35 cellular contexts compared by ENCODE assay signal in genomic region chr14:90507428-90507827, GRCh38.
"Had no signal": no experiment of that assay in that cellular context is flagged by ENCODE, and none has a peak within 500 bp of the region (broad histone marks: within the 10 kb centered on the region; RNA-seq: fewer than 3 reads in every experiment).

No MANE protein-coding gene starts in this region.

- H3K9me3 ChIP-seq: MG63, Peyer's patch, SJSA1, SK-N-SH had no signal

- H3K36me3 Mint-ChIP-seq: activated CD8-positive, alpha-beta memory T cell treated with anti-CD3 and anti-CD28 coated beads, Interleukin-2, amount 10 ng/mL, durations not matched to agents 7 days and 5 days; activated naive CD8-positive, alpha-beta T cell treated with anti-CD3 and anti-CD28 coated beads for 36 hours had no signal

- ATAC-seq: activated CD8-positive, alpha-beta memory T cell treated with anti-CD3 and anti-CD28 coated beads, Interleukin-2, amount 10 ng/mL, durations not matched to agents 7 days and 5 days; activated T-cell treated with anti-CD3 and anti-CD28 coated beads, Interleukin-2, amount 50 U/mL, for 72 hours; activated T-helper 17 cell treated with anti-CD3 and anti-CD28 coated beads, Interleukin-2, amount 50 U/mL, for 72 hours had no signal

- H3K9ac ChIP-seq: SK-N-SH had no signal

- DNase-seq: activated B cell treated with CpG ODN at 0.5 μM for 24 hours; activated CD4-positive, alpha-beta memory T cell treated with anti-CD3 and anti-CD28 coated beads, Interleukin-2, amount 10 ng/mL, durations not matched to agents 7 days and 5 days; activated CD4-positive, alpha-beta T cell treated with anti-CD3 and anti-CD28 coated beads for 48 hours; activated CD4-positive, CD25-positive, alpha-beta regulatory T cell treated with anti-CD3 and anti-CD28 coated beads, Interleukin-2, amount 50 U/mL, for 72 hours; activated CD8-positive, alpha-beta memory T cell treated with anti-CD3 and anti-CD28 coated beads for 24 hours; activated CD8-positive, alpha-beta memory T cell treated with anti-CD3 and anti-CD28 coated beads, Interleukin-2, amount 10 ng/mL, durations not matched to agents 7 days and 5 days; activated effector memory CD4-positive, alpha-beta T cell treated with anti-CD3 and anti-CD28 coated beads, Interleukin-2, amount 50 U/mL, for 16 hours; activated naive CD4-positive, alpha-beta T cell; activated naive CD8-positive, alpha-beta T cell treated with anti-CD3 and anti-CD28 coated beads for 36 hours; activated T-cell treated with anti-CD3 and anti-CD28 coated beads, Interleukin-2, amount 50 U/mL, for 1 hour; activated T-cell treated with anti-CD3 and anti-CD28 coated beads, Interleukin-2, amount 50 U/mL, for 72 hours; amniotic stem cell; aorta; brain microvascular endothelial cell; central memory CD4-positive, alpha-beta T cell; Kasumi-1; KG1; MG63; NCI-H1048; NCI-H1105 treated with DMSO at 0.1 percent for 48 hours; NCI-H1436; NCI-H1694; NCI-H1930; NCI-H2081 treated with DMSO at 0.1 percent for 48 hours; NCI-H345; NCI-H524 treated with DMSO at 0.1 percent for 48 hours; NK-92 treated with Interleukin-12 subunit alpha and Interleukin-12 subunit beta, amount 100 ng/mL, for 24 hours; Peyer's patch; RPMI8226; SHP77 treated with DMSO at 0.1 percent for 48 hours; SK-N-SH had no signal

- H3K4me1 Mint-ChIP-seq: activated CD4-positive, alpha-beta memory T cell treated with anti-CD3 and anti-CD28 coated beads, Interleukin-2, amount 10 ng/mL, durations not matched to agents 7 days and 5 days; activated CD8-positive, alpha-beta memory T cell treated with anti-CD3 and anti-CD28 coated beads, Interleukin-2, amount 10 ng/mL, durations not matched to agents 7 days and 5 days; activated T-helper 17 cell treated with anti-CD3 and anti-CD28 coated beads, Interleukin-2, amount 50 U/mL, for 72 hours had no signal

- H3K27ac ChIP-seq: brain microvascular endothelial cell, Peyer's patch, SJSA1 had no signal

- H3K9me3 Mint-ChIP-seq: activated B cell treated with CpG ODN at 0.5 μM for 24 hours; activated CD4-positive, alpha-beta memory T cell treated with anti-CD3 and anti-CD28 coated beads, Interleukin-2, amount 10 ng/mL, durations not matched to agents 7 days and 5 days; activated naive CD8-positive, alpha-beta T cell treated with anti-CD3 and anti-CD28 coated beads for 36 hours; activated T-cell treated with anti-CD3 and anti-CD28 coated beads, Interleukin-2, amount 50 U/mL, for 72 hours; activated T-helper 17 cell treated with anti-CD3 and anti-CD28 coated beads, Interleukin-2, amount 50 U/mL, for 72 hours; T-helper 1 cell treated with Interleukin-12 subunit alpha and Interleukin-12 subunit beta and Interleukin-4 antibody, amounts not matched to agents 30 μg/mL and 1 μg/mL, for 36 hours; T-helper 2 cell treated with Interferon-gamma antibody and Interleukin-4, amounts not matched to agents 5 μg/mL and 100 μg/mL, for 36 hours had no signal

- H3K4me3 Mint-ChIP-seq: activated B cell treated with CpG ODN at 0.5 μM for 24 hours; activated CD4-positive, alpha-beta memory T cell treated with anti-CD3 and anti-CD28 coated beads, Interleukin-2, amount 10 ng/mL, durations not matched to agents 7 days and 5 days; activated CD8-positive, alpha-beta memory T cell treated with anti-CD3 and anti-CD28 coated beads, Interleukin-2, amount 10 ng/mL, durations not matched to agents 7 days and 5 days; activated naive CD8-positive, alpha-beta T cell treated with anti-CD3 and anti-CD28 coated beads for 36 hours; activated T-cell treated with anti-CD3 and anti-CD28 coated beads, Interleukin-2, amount 50 U/mL, for 72 hours; activated T-helper 17 cell treated with anti-CD3 and anti-CD28 coated beads, Interleukin-2, amount 50 U/mL, for 72 hours; T-helper 1 cell treated with Interleukin-12 subunit alpha and Interleukin-12 subunit beta and Interleukin-4 antibody, amounts not matched to agents 30 μg/mL and 1 μg/mL, for 36 hours; T-helper 2 cell treated with Interferon-gamma antibody and Interleukin-4, amounts not matched to agents 5 μg/mL and 100 μg/mL, for 36 hours had no signal

- H3K4me2 ChIP-seq: SK-N-SH had no signal

- H3K4me1 ChIP-seq: SJSA1 had no signal

- H3K4me3 ChIP-seq: MG63, Peyer's patch, SJSA1 had no signal

- H3K27me3 ChIP-seq: brain microvascular endothelial cell, MG63, Peyer's patch, SJSA1 had no signal

- H3K36me3 ChIP-seq: brain microvascular endothelial cell, MG63, Peyer's patch, SJSA1 had no signal

- H3K27ac Mint-ChIP-seq: activated B cell treated with CpG ODN at 0.5 μM for 24 hours; activated CD4-positive, alpha-beta memory T cell treated with anti-CD3 and anti-CD28 coated beads, Interleukin-2, amount 10 ng/mL, durations not matched to agents 7 days and 5 days; activated CD8-positive, alpha-beta memory T cell treated with anti-CD3 and anti-CD28 coated beads, Interleukin-2, amount 10 ng/mL, durations not matched to agents 7 days and 5 days; activated naive CD8-positive, alpha-beta T cell treated with anti-CD3 and anti-CD28 coated beads for 36 hours; activated T-cell treated with anti-CD3 and anti-CD28 coated beads, Interleukin-2, amount 50 U/mL, for 72 hours; activated T-helper 17 cell treated with anti-CD3 and anti-CD28 coated beads, Interleukin-2, amount 50 U/mL, for 72 hours; T-helper 1 cell treated with Interleukin-12 subunit alpha and Interleukin-12 subunit beta and Interleukin-4 antibody, amounts not matched to agents 30 μg/mL and 1 μg/mL, for 36 hours; T-helper 2 cell treated with Interferon-gamma antibody and Interleukin-4, amounts not matched to agents 5 μg/mL and 100 μg/mL, for 36 hours had no signal
